Comparison of ENCODE assay signal across 2 cellular contexts in genomic region chr10:15670880-15671279, GRCh38.
TF ChIP-seq lines count a peak whose summit lies in the region.

No MANE protein-coding gene starts in this region.

TF ChIP-seq in A549, 52 proteins besides CTCF, POLR2A, EP300 and RAD21:
- TF ChIP-seq CBX8 (IDR thresholded peaks at IDR 0.05): peak; percentile 93
- peak; percentile 86; the same call in 1 of the 2 replicates for TF ChIP-seq RNF2 (IDR thresholded peaks at IDR 0.05; ENCODE audit: borderline replicate concordance, low read depth)
- TF ChIP-seq ZSCAN20 (CRISPR knock-in tag; IDR thresholded peaks at IDR 0.05): no peak

TF ChIP-seq in K562, 482 proteins besides CTCF, POLR2A, EP300 and RAD21:
- no peak for TF ChIP-seq SOX6 (IDR thresholded peaks at IDR 0.05)
- no peak for TF ChIP-seq ZNF740 (CRISPR knock-in tag; IDR thresholded peaks at IDR 0.05)
- no peak for TF ChIP-seq ZNF740 (tag; IDR thresholded peaks at IDR 0.05)
- TF ChIP-seq RNF2 (IDR thresholded peaks at IDR 0.05): peak; percentile 42; the same call in 1 of the 2 replicates
- no peak for TF ChIP-seq MECOM (CRISPR knock-in tag; IDR thresholded peaks at IDR 0.05)
- no peak for TF ChIP-seq MXD1 (CRISPR knock-in tag; IDR thresholded peaks at IDR 0.05; ENCODE audit: borderline replicate concordance, poor library complexity, severe bottlenecking)
- TF ChIP-seq AFF1 (IDR thresholded peaks at IDR 0.05; ENCODE audit: low read depth in 1 of 2, partially characterized antibody in 2 of 2): no peak
- TF ChIP-seq NCOA6 (IDR thresholded peaks at IDR 0.05): no peak
